Comparison of ENCODE assay signal across 1 cellular context in genomic region chr11:9250139-9250582, GRCh38.
TF ChIP-seq lines count a peak whose summit lies in the region.

No MANE protein-coding gene starts in this region.

TF ChIP-seq in SK-N-SH, 30 proteins besides CTCF, POLR2A, EP300 and RAD21 (continued from another document):
- TF ChIP-seq PBX3 (IDR thresholded peaks at IDR 0.05): no peak
- no peak for TF ChIP-seq ELF1 (IDR thresholded peaks at IDR 0.05)
- no peak for TF ChIP-seq FOXM1 (IDR thresholded peaks at IDR 0.05; ENCODE audit: low read depth)
- no peak for TF ChIP-seq SMC3 (IDR thresholded peaks at IDR 0.05; ENCODE audit: low read depth, low read length)
- no peak for TF ChIP-seq RFX5 (IDR thresholded peaks at IDR 0.05; ENCODE audit: low read length)
- no peak for TF ChIP-seq POLR2AphosphoS5 (IDR thresholded peaks at IDR 0.05; ENCODE audit: low read depth, low read length)
- no peak for TF ChIP-seq GABPA (IDR thresholded peaks at IDR 0.05; ENCODE audit: low read depth)
- TF ChIP-seq RXRA (IDR thresholded peaks at IDR 0.05; ENCODE audit: borderline replicate concordance, low read depth): no peak
- no peak for TF ChIP-seq IRF3 (IDR thresholded peaks at IDR 0.05; ENCODE audit: low read depth, low read length)
- TF ChIP-seq MEF2A (IDR thresholded peaks at IDR 0.05; ENCODE audit: borderline replicate concordance, low read depth): no peak
- no peak for TF ChIP-seq FOSL2 (IDR thresholded peaks at IDR 0.05; ENCODE audit: borderline replicate concordance, low read depth)
- TF ChIP-seq ZBTB33 (IDR thresholded peaks at IDR 0.05; ENCODE audit: borderline replicate concordance, low read depth): no peak
- no peak for TF ChIP-seq EZH2phosphoT487 (IDR thresholded peaks at IDR 0.05; ENCODE audit: borderline replicate concordance, low read depth)
- TF ChIP-seq NRF1 (IDR thresholded peaks at IDR 0.05; ENCODE audit: low read depth, low read length): no peak
- TF ChIP-seq JUND (IDR thresholded peaks at IDR 0.05): no peak
- no peak for TF ChIP-seq TEAD4 (IDR thresholded peaks at IDR 0.05; ENCODE audit: borderline replicate concordance, insufficient read depth)
- no peak for TF ChIP-seq TCF12 (IDR thresholded peaks at IDR 0.05)
